Comparison of ENCODE assay signal across 7 cellular contexts in the genomic region with DNA sequence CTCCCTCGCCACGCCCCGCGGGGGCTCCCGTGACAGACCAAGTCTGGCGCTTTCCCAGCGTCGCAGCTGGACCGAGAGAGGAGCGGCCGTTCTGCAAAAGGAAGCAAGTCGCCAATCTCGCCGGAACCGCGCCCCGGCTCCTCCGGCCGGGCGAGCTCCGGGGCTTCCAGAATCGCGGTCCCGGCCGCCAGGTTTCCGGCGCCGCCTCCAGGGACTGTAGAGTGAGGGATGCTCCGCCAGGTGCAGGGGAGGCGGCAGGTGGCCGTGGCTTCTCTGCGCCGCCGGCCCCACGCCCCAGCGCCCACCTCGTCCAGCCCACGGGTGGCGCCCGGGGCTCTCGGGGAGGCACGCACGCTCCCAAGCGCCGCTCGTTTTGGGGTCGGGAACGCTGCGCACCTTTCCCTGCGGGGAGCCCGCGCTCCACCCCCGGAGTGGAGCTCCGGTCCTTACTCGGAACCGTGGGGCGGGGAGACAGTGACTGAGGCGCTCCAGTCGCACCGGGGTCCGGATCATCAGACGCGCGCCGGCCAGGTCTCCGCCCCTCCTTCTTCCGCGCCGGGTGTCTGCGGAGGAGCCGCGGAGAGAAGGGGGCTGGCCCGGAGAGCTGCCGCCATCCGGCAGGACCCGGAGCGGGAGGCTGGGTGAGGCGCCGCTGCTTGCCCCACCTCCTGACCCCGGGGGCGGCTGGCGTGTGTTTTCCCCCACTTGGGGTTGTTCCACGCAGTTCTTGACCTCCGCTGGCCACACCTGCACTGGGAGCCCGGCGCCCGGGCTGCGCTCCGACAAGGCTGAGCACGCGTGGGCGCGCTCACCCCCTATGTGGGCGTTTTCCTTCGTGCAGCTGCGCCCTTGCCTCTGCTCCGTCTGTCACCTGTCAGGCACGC. TPM values are rescaled to one million over a fixed set of nuclear protein-coding genes. Genes with fewer than 3 reads are reported as not detected.
A peak's percentile ranks its signal among the peaks of the same experiment; 100 is the strongest.
DNase-seq lines count a peak whose midpoint lies in the region; ATAC-seq and TF ChIP-seq lines count a peak whose summit lies in the region.

A gene with protein sequence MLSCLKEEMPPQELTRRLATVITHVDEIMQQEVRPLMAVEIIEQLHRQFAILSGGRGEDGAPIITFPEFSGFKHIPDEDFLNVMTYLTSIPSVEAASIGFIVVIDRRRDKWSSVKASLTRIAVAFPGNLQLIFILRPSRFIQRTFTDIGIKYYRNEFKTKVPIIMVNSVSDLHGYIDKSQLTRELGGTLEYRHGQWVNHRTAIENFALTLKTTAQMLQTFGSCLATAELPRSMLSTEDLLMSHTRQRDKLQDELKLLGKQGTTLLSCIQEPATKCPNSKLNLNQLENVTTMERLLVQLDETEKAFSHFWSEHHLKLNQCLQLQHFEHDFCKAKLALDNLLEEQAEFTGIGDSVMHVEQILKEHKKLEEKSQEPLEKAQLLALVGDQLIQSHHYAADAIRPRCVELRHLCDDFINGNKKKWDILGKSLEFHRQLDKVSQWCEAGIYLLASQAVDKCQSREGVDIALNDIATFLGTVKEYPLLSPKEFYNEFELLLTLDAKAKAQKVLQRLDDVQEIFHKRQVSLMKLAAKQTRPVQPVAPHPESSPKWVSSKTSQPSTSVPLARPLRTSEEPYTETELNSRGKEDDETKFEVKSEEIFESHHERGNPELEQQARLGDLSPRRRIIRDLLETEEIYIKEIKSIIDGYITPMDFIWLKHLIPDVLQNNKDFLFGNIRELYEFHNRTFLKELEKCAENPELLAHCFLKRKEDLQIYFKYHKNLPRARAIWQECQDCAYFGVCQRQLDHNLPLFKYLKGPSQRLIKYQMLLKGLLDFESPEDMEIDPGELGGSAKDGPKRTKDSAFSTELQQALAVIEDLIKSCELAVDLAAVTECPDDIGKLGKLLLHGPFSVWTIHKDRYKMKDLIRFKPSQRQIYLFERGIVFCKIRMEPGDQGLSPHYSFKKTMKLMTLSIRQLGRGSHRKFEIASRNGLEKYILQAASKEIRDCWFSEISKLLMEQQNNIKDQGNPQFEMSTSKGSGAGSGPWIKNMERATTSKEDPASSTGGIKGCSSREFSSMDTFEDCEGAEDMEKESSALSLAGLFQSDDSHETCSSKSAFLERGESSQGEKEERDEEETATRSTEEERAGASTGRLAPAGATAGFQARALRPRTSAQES (minus strand): TSS at position 480 of the 884 bp plus-strand sequence. CDS start 642 bp downstream, outside the sequence.

- H2AFZ ChIP-seq in mesenchymal stem cell (ENCODE audit: low read depth, low read length): peak within 1 kb of the TSS; percentile 72

- DNase-seq in NCI-H2227 treated with DMSO at 0.1 percent for 48 hours (lab: John Stamatoyannopoulos, UW) (peak; percentile 71), mesenchymal stem cell (peak; percentile 48)
- DNase-seq in activated CD8-positive, alpha-beta T cell treated with anti-CD3 and anti-CD28 coated beads, Interleukin-2, amount 10 ng/mL, durations not matched to agents 7 days and 5 days: peak; percentile 91
- peak; percentile 24 for DNase-seq in effector CD8-positive, alpha-beta T cell (lab: John Stamatoyannopoulos, UW)
- DNase-seq in stimulated activated CD8-positive, alpha-beta memory T cell treated with anti-CD3 and anti-CD28 coated beads, Interleukin-12 subunit alpha, Interleukin-12 subunit beta, amount 100 ng/mL, for 24 hours (ENCODE audit: extremely low read depth): peak; percentile 44

- H2BK5ac ChIP-seq in mesenchymal stem cell (ENCODE audit: low read depth, low read length, poor library complexity, severe bottlenecking): no peak within 1 kb of the TSS

- TF ChIP-seq POLR2A in GM18505 (IDR thresholded peaks at IDR 0.05; ENCODE audit: borderline replicate concordance, extremely low read depth, insufficient read depth, insufficient read length): no peak

- ATAC-seq in GM18505 (IDR thresholded peaks at IDR 0.05; ENCODE audit: unreplicated experiment): peak; percentile 81
- ATAC-seq in HG02973 (IDR thresholded peaks at IDR 0.05; ENCODE audit: unreplicated experiment): peak; percentile 78
- ATAC-seq in activated CD8-positive, alpha-beta T cell treated with anti-CD3 and anti-CD28 coated beads, Interleukin-2, amount 10 ng/mL, durations not matched to agents 7 days and 5 days: peak; percentile 93

- H3K27ac ChIP-seq in mesenchymal stem cell (ENCODE audit: low read length, poor library complexity, severe bottlenecking): no peak within 1 kb of the TSS

- no peaks in the 10 kb centered on the region for H3K9me3 ChIP-seq in mesenchymal stem cell (ENCODE audit: control insufficient read depth, low read length)

- peak within 1 kb of the TSS; percentile 84 for H3K4me3 Mint-ChIP-seq in activated CD8-positive, alpha-beta T cell treated with anti-CD3 and anti-CD28 coated beads, Interleukin-2, amount 10 ng/mL, durations not matched to agents 7 days and 5 days

- H2BK120ac ChIP-seq in mesenchymal stem cell (ENCODE audit: low read depth, low read length): no peak within 1 kb of the TSS

- peaks cover 37% of the 10 kb centered on the region for H3K4me1 Mint-ChIP-seq in activated CD8-positive, alpha-beta T cell treated with anti-CD3 and anti-CD28 coated beads, Interleukin-2, amount 10 ng/mL, durations not matched to agents 7 days and 5 days (ENCODE audit: low read depth)

- H4K8ac ChIP-seq in mesenchymal stem cell (ENCODE audit: low read length): no peak within 1 kb of the TSS

- H3K27ac Mint-ChIP-seq in activated CD8-positive, alpha-beta T cell treated with anti-CD3 and anti-CD28 coated beads, Interleukin-2, amount 10 ng/mL, durations not matched to agents 7 days and 5 days: peak within 1 kb of the TSS; percentile 79

- peak within 1 kb of the TSS; percentile 58 for H3K4me2 ChIP-seq in mesenchymal stem cell (ENCODE audit: low read length, poor library complexity, severe bottlenecking)

- no peak within 1 kb of the TSS for H3K14ac ChIP-seq in mesenchymal stem cell (ENCODE audit: low read length in 2 of 2)

- H2BK15ac ChIP-seq in mesenchymal stem cell (ENCODE audit: low read depth, poor library complexity, severe bottlenecking): peak within 1 kb of the TSS; percentile 8

- H3K27me3 Mint-ChIP-seq in activated CD8-positive, alpha-beta T cell treated with anti-CD3 and anti-CD28 coated beads, Interleukin-2, amount 10 ng/mL, durations not matched to agents 7 days and 5 days (ENCODE audit: low read depth): peaks cover 8% of the 10 kb centered on the region

- no peak within 1 kb of the TSS for H2AK5ac ChIP-seq in mesenchymal stem cell (ENCODE audit: low read length, severe bottlenecking)

- no peak within 1 kb of the TSS for H4K91ac ChIP-seq in mesenchymal stem cell (ENCODE audit: low read length)

- H3K4me3 ChIP-seq in mesenchymal stem cell (ENCODE audit: insufficient read depth in 1 of 2, low read depth in 1 of 2, low read length in 2 of 2): peak within 1 kb of the TSS; percentile 69 to 78

- H3K23ac ChIP-seq in mesenchymal stem cell (ENCODE audit: low read length in 2 of 2): no peak within 1 kb of the TSS

- CTCF ChIA-PET in activated CD8-positive, alpha-beta T cell treated with anti-CD3 and anti-CD28 coated beads, Interleukin-2, amount 10 ng/mL, durations not matched to agents 7 days and 5 days (lab: Charles Lee): interaction anchor here (0.7 to 1.9 kb wide), 6 partner anchors 11 to 579 kb away, joined by 3 to 4 read pairs (median 4); a partner anchor contains a TSS

- WGBS in mesenchymal stem cell: under 1% methylated on average over 80 of the region's 98 CpGs

- no peak within 1 kb of the TSS for H2BK12ac ChIP-seq in mesenchymal stem cell (ENCODE audit: low read length in 2 of 2)

- peak within 1 kb of the TSS; percentile 53 for H3K9ac ChIP-seq in mesenchymal stem cell (ENCODE audit: low read length)

- H3K79me1 ChIP-seq in mesenchymal stem cell (replicated peaks; ENCODE audit: low read length, poor library complexity, severe bottlenecking): no peaks in the 10 kb centered on the region

- no peaks in the 10 kb centered on the region for H3K9me3 Mint-ChIP-seq in activated CD8-positive, alpha-beta T cell treated with anti-CD3 and anti-CD28 coated beads, Interleukin-2, amount 10 ng/mL, durations not matched to agents 7 days and 5 days (ENCODE audit: insufficient read depth)

- peaks cover 27 to 83% of the 10 kb centered on the region in 2 experiments for H3K27me3 ChIP-seq in mesenchymal stem cell (ENCODE audit: control insufficient read depth in 1 of 2, insufficient read depth in 1 of 2, low read length in 2 of 2)

- POLR2A ChIA-PET in activated CD8-positive, alpha-beta T cell treated with anti-CD3 and anti-CD28 coated beads, Interleukin-2, amount 10 ng/mL, durations not matched to agents 7 days and 5 days (lab: Charles Lee): interaction anchor here (0.6 to 1.7 kb wide), 5 partner anchors 10 to 208 kb away, joined by 3 to 10 read pairs (median 8); a partner anchor contains a TSS

- no peak within 1 kb of the TSS for H3K18ac ChIP-seq in mesenchymal stem cell (ENCODE audit: low read depth in 1 of 2, low read length in 2 of 2)

- no peak within 1 kb of the TSS for H3K4ac ChIP-seq in mesenchymal stem cell (ENCODE audit: low read depth in 1 of 2, low read length in 2 of 2)

- peaks cover 11% of the 10 kb centered on the region for H3K4me1 ChIP-seq in mesenchymal stem cell (ENCODE audit: control insufficient read depth, insufficient read depth, low read depth, low read length)

- peaks cover 3% of the 10 kb centered on the region for H3K36me3 Mint-ChIP-seq in activated CD8-positive, alpha-beta T cell treated with anti-CD3 and anti-CD28 coated beads, Interleukin-2, amount 10 ng/mL, durations not matched to agents 7 days and 5 days (ENCODE audit: low read depth)

- H3K36me3 ChIP-seq in mesenchymal stem cell (ENCODE audit: control insufficient read depth in 1 of 2, insufficient read depth in 2 of 2, low read depth in 1 of 2, low read length in 2 of 2): no peaks in the 10 kb centered on the region

RNA-seq across cellular contexts. Expression of the gene that starts here (rescaled TPM):
- 1 to 10 TPM; 7.2 to 7.5 TPM for total RNA-seq in activated CD8-positive, alpha-beta T cell treated with anti-CD3 and anti-CD28 coated beads, Interleukin-2, amount 10 ng/mL, durations not matched to agents 7 days and 5 days
- 0.07 TPM for polyA plus RNA-seq in mesenchymal stem cell (2013, experiment 1 of 2)
- polyA plus RNA-seq in mesenchymal stem cell (2013, experiment 2 of 2): 0.12 TPM

Comparison
In these comparisons a context has a peak if more than half of its experiments do, and no peak if none do; other contexts are left out.
1. DNase-seq: peak in every context shown above with its lines; median percentile 91 in activated CD8-positive, alpha-beta T cell treated with anti-CD3 and anti-CD28 coated beads, Interleukin-2, amount 10 ng/mL, durations not matched to agents 7 days and 5 days; 71 in NCI-H2227 treated with DMSO at 0.1 percent for 48 hours; 48 in mesenchymal stem cell; 44 in stimulated activated CD8-positive, alpha-beta memory T cell treated with anti-CD3 and anti-CD28 coated beads, Interleukin-12 subunit alpha, Interleukin-12 subunit beta, amount 100 ng/mL, for 24 hours; 24 in effector CD8-positive, alpha-beta T cell.